16 cellular contexts compared by ENCODE assay signal in genomic region chr12:109451400-109451799, GRCh38.
"Had no signal": no experiment of that assay in that cellular context is flagged by ENCODE, and none has a peak within 500 bp of the region (broad histone marks: within the 10 kb centered on the region; RNA-seq: fewer than 3 reads in every experiment).

No MANE protein-coding gene starts in this region.

- H3K4me3 ChIP-seq: colonic mucosa, prostate gland, tibial nerve had no signal

- H3K27me3 Mint-ChIP-seq: activated naive CD8-positive, alpha-beta T cell treated with anti-CD3 and anti-CD28 coated beads, Interleukin-2, amount 10 ng/mL, durations not matched to agents 7 days and 5 days; naive B cell; T-helper 17 cell had no signal

- H3K4me1 ChIP-seq: prostate gland had no signal

- H3K27me3 ChIP-seq: colonic mucosa, tibial nerve had no signal

- DNase-seq: activated CD4-positive, alpha-beta T cell treated with anti-CD3 and anti-CD28 coated beads, Interleukin-2, amount 50 U/mL, for 48 hours; activated gamma-delta T cell; activated naive CD8-positive, alpha-beta T cell treated with anti-CD3 and anti-CD28 coated beads, Interleukin-2, amount 10 ng/mL, durations not matched to agents 7 days and 5 days; activated T-cell treated with anti-CD3 and anti-CD28 coated beads, Interleukin-2, amount 50 U/mL, for 48 hours; anterior cingulate cortex; colonic mucosa; effector CD4-positive, alpha-beta T cell; kidney; midbrain; naive B cell; SHP77; stimulated activated CD4-positive, alpha-beta T cell treated with anti-CD3 and anti-CD28 coated beads, Interleukin-4, amount 100 ng/mL, for 4 hours; T-helper 17 cell had no signal

- H3K9me3 ChIP-seq: colonic mucosa, prostate gland, tibial nerve had no signal

- H3K9me3 Mint-ChIP-seq: activated naive CD8-positive, alpha-beta T cell treated with anti-CD3 and anti-CD28 coated beads, Interleukin-2, amount 10 ng/mL, durations not matched to agents 7 days and 5 days; naive B cell had no signal

- H3K4me1 Mint-ChIP-seq: activated naive CD8-positive, alpha-beta T cell treated with anti-CD3 and anti-CD28 coated beads, Interleukin-2, amount 10 ng/mL, durations not matched to agents 7 days and 5 days had no signal

- H3K27ac Mint-ChIP-seq: naive B cell, T-helper 17 cell had no signal

- H3K27ac ChIP-seq: tibial nerve had no signal

- H3K4me3 Mint-ChIP-seq: activated naive CD8-positive, alpha-beta T cell treated with anti-CD3 and anti-CD28 coated beads, Interleukin-2, amount 10 ng/mL, durations not matched to agents 7 days and 5 days; T-helper 17 cell had no signal

- ATAC-seq: activated CD4-positive, CD25-positive, alpha-beta regulatory T cell treated with anti-CD3 and anti-CD28 coated beads, Interleukin-2, amount 50 U/mL, for 24 hours; T-helper 17 cell had no signal
